11 cellular contexts compared by ENCODE assay signal in genomic region chr6:19943042-19943441, GRCh38.
"Had no signal": no experiment of that assay in that cellular context is flagged by ENCODE, and none has a peak within 500 bp of the region (broad histone marks: within the 10 kb centered on the region; RNA-seq: fewer than 3 reads in every experiment).

No MANE protein-coding gene starts in this region.

- DNase-seq: GM23248, GOT3, H7, H9, HCEC 1CT, HFFc6 had no signal

- H3K9me3 ChIP-seq: HAP-1 had no signal

- H3K4me3 ChIP-seq: GM23248, GM23338, HAP-1 had no signal

- ATAC-seq: GM23338, HCT116 had no signal

- H3K4me1 ChIP-seq: HAP-1 had no signal

- H3K4me2 ChIP-seq: GM23338 had no signal

- H3K27ac ChIP-seq: GM23248 had no signal

- H2AFZ ChIP-seq: GM23248, GM23338 had no signal

- H3K36me3 ChIP-seq: HAP-1 had no signal

- H3K9ac ChIP-seq: GM23248 had no signal

- FAIRE-seq: H1, H54 had no signal
